Comparison of ENCODE assay signal across 28 cellular contexts in genomic region chr19:35787227-35787799, GRCh38. TPM values are rescaled to one million over a fixed set of nuclear protein-coding genes. Genes with fewer than 3 reads are reported as not detected.
DNase-seq lines count a peak whose midpoint lies in the region; TF ChIP-seq lines count a peak whose summit lies in the region.
"Had no signal": no experiment of that assay in that cellular context is flagged by ENCODE, and none has a peak within 500 bp of the region (broad histone marks: within the 10 kb centered on the region; RNA-seq: fewer than 3 reads in every experiment).

No MANE protein-coding gene starts in this region.

- no peaks in the 10 kb centered on the region for H3K79me2 ChIP-seq in hepatocyte

- no peak for TF ChIP-seq CTCF in HEK293 (tag by site-specific recombination; IDR thresholded peaks at IDR 0.05)
- TF ChIP-seq CTCF in hepatocyte (IDR thresholded peaks at IDR 0.05; ENCODE audit: poor library complexity) = no peak
- TF ChIP-seq CTCF in colonic mucosa (IDR thresholded peaks at IDR 0.05) = no peak

- H3K9me3 Mint-ChIP-seq in T-helper 2 cell treated with Interferon-gamma antibody and Interleukin-4, amounts not matched to agents 5 μg/mL and 100 μg/mL, for 36 hours = no peaks in the 10 kb centered on the region
- H3K9me3 Mint-ChIP-seq: CD14-positive monocyte; CD4-positive, CD25-positive, alpha-beta regulatory T cell; CD8-positive, alpha-beta memory T cell had no signal

- CTCF ChIA-PET in HEK293 (lab: Yijun Ruan, JAX) = interaction anchor here (0.6 to 1.1 kb wide), 2 partner anchors 14 to 718 kb away, joined by 3 read pairs; no protein-coding TSS in a partner anchor

- no peaks in the 10 kb centered on the region for H3K4me1 ChIP-seq in HEK293 (ENCODE audit: control insufficient read depth, insufficient read depth, low read length)
- H3K4me1 ChIP-seq in hepatocyte (ENCODE audit: insufficient read depth) = no peaks in the 10 kb centered on the region
- no peaks in the 10 kb centered on the region for H3K4me1 ChIP-seq in colonic mucosa
- H3K4me1 ChIP-seq: BE2C had no signal

- no peaks in the 10 kb centered on the region for H3K27me3 Mint-ChIP-seq in T-helper 2 cell treated with Interferon-gamma antibody and Interleukin-4, amounts not matched to agents 5 μg/mL and 100 μg/mL, for 36 hours (ENCODE audit: low read depth)
- H3K27me3 Mint-ChIP-seq: CD4-positive, alpha-beta memory T cell; CD4-positive, CD25-positive, alpha-beta regulatory T cell; CD8-positive, alpha-beta memory T cell had no signal

- H3K9ac ChIP-seq in colonic mucosa (ENCODE audit: low read depth in 2 of 2, low read length in 2 of 2) = no peak overlapping the region
- H3K9ac ChIP-seq: BLaER1 had no signal

- POLR2A ChIA-PET in HEK293 (lab: Yijun Ruan, JAX) = interaction anchor here (0.5 to 0.7 kb wide), 2 partner anchors 88 to 106 kb away, joined by 3 to 4 read pairs; no protein-coding TSS in a partner anchor

- H3K4me3 ChIP-seq in H7 (ENCODE audit: insufficient read depth, low read depth, low read length) = no peak overlapping the region
- H3K4me3 ChIP-seq in HEK293 (ENCODE audit: low read depth, low read length) = no peak overlapping the region
- H3K4me3 ChIP-seq in hepatocyte = no peak overlapping the region
- no peak overlapping the region for H3K4me3 ChIP-seq in colonic mucosa
- H3K4me3 ChIP-seq: BLaER1, GM12878 had no signal

- peaks cover 8% of the 10 kb centered on the region for H3K36me3 Mint-ChIP-seq in T-helper 2 cell treated with Interferon-gamma antibody and Interleukin-4, amounts not matched to agents 5 μg/mL and 100 μg/mL, for 36 hours (ENCODE audit: low read depth)

- H3K9me3 ChIP-seq in HEK293 (ENCODE audit: control insufficient read depth, insufficient read depth, low read depth, low read length) (no peaks in the 10 kb centered on the region), hepatocyte (ENCODE audit: low read depth) (no peaks in the 10 kb centered on the region), colonic mucosa (no peaks in the 10 kb centered on the region)
- H3K9me3 ChIP-seq: BE2C, BLaER1 had no signal

- H3K9me2 ChIP-seq in hepatocyte (replicated peaks; ENCODE audit: insufficient read depth) = no peaks in the 10 kb centered on the region

- H3K4me2 ChIP-seq in hepatocyte = no peak overlapping the region
- H3K4me2 ChIP-seq: BLaER1 had no signal

- H3K4me3 Mint-ChIP-seq in T-helper 2 cell treated with Interferon-gamma antibody and Interleukin-4, amounts not matched to agents 5 μg/mL and 100 μg/mL, for 36 hours = no peak overlapping the region
- H3K4me3 Mint-ChIP-seq: CD14-positive monocyte; CD4-positive, alpha-beta memory T cell; CD4-positive, CD25-positive, alpha-beta regulatory T cell; CD8-positive, alpha-beta memory T cell had no signal

- H3K27ac ChIP-seq in HEK293 (ENCODE audit: extremely low read depth, low read depth, low read length) (no peak overlapping the region), hepatocyte (no peak overlapping the region), colonic mucosa (no peak overlapping the region)
- H3K27ac ChIP-seq: BLaER1 had no signal

- H2AFZ ChIP-seq in hepatocyte = no peak overlapping the region

- H3K27me3 ChIP-seq in H7 (ENCODE audit: control insufficient read depth, insufficient read depth, low read length) (peaks cover 1% of the 10 kb centered on the region; the same call in 1 of the 2 replicates), hepatocyte (no peaks in the 10 kb centered on the region), colonic mucosa (no peaks in the 10 kb centered on the region)
- H3K27me3 ChIP-seq: BE2C, BLaER1 had no signal

- peaks cover 1% of the 10 kb centered on the region for H3K4me1 Mint-ChIP-seq in T-helper 2 cell treated with Interferon-gamma antibody and Interleukin-4, amounts not matched to agents 5 μg/mL and 100 μg/mL, for 36 hours (ENCODE audit: low read depth)
- H3K4me1 Mint-ChIP-seq: CD14-positive monocyte had no signal

- WGBS in hepatocyte (ENCODE audit: low lambda C conversion rate, missing lambda C conversion rate) = 96% methylated on average over 9 of the region's 15 CpGs

- intact Hi-C loops in colonic mucosa (cut with DNase I) = no loop called here

- H3K27ac Mint-ChIP-seq in T-helper 2 cell treated with Interferon-gamma antibody and Interleukin-4, amounts not matched to agents 5 μg/mL and 100 μg/mL, for 36 hours = no peak overlapping the region
- H3K27ac Mint-ChIP-seq: CD14-positive monocyte; CD4-positive, alpha-beta memory T cell; CD4-positive, CD25-positive, alpha-beta regulatory T cell; CD8-positive, alpha-beta memory T cell had no signal

- H4K20me1 ChIP-seq in hepatocyte (ENCODE audit: insufficient read depth, poor library complexity, severe bottlenecking) = no peaks in the 10 kb centered on the region

- H3K36me3 ChIP-seq in H7 (replicated peaks; ENCODE audit: control insufficient read depth, insufficient read depth, low read length) (no peaks in the 10 kb centered on the region), HEK293 (ENCODE audit: control insufficient read depth in 2 of 2, insufficient read depth in 1 of 2, low read length in 2 of 2) (peaks cover 12 to 13% of the 10 kb centered on the region in 2 experiments), hepatocyte (replicated peaks; ENCODE audit: insufficient read depth, low read depth) (no peaks in the 10 kb centered on the region), colonic mucosa (no peaks in the 10 kb centered on the region)

- DNase-seq in H7 (peak; percentile 53), hepatocyte (ENCODE audit: low spot score) (peak; percentile 4), colonic mucosa (no peak), globus pallidus (ENCODE audit: low spot score) (no peak)
- DNase-seq in T-helper 2 cell treated with Interferon-gamma antibody and Interleukin-4, amounts not matched to agents 5 μg/mL and 100 μg/mL, for 36 hours (ENCODE audit: low spot score) = no peak
- DNase-seq: 8988T; ACHN; BE2C; C1 segment of cervical spinal cord; CD4-positive, alpha-beta memory T cell; CD4-positive, CD25-positive, alpha-beta regulatory T cell; CD8-positive, alpha-beta memory T cell; COR-L47; DMS 273 treated with DMSO at 0.1 percent for 48 hours; DMS153; DMS53; DMS79; DND-41; EL; GDM1 had no signal

TF ChIP-seq in HEK293, 187 proteins besides CTCF, POLR2A, EP300 and RAD21 (continues in another document):
- TF ChIP-seq ZIC2 (tag by site-specific recombination; IDR thresholded peaks at IDR 0.05) = peak; percentile 39; the same call in 1 of the 2 replicates
- no peak for TF ChIP-seq REST (tag by site-specific recombination; IDR thresholded peaks at IDR 0.05)

RNA-seq across cellular contexts. Expression of gene ARHGAP33, which starts 11.9 kb away (rescaled TPM):
- total RNA-seq in H7 (2014; rRNA removed; shearing (Covaris generic)) = 3.7 and 6.4 TPM in 2 replicates
- total RNA-seq in hepatocyte (0.84 and 6.7 TPM in 2 replicates), colonic mucosa (10 to 100 TPM in 1 of 2 donors, 1 to 10 TPM in 1; 6.0 to 25.0 TPM)
- polyA plus RNA-seq in hepatocyte = 7.9 and 11.4 TPM in 2 replicates
- polyA plus RNA-seq: CD14-positive monocyte had no signal

RNA-seq across cellular contexts. Expression of gene PRODH2, which starts 25.3 kb away (rescaled TPM):
- total RNA-seq in H7 (2014; rRNA removed; shearing (Covaris generic)) = not detected in 2 replicates
- total RNA-seq in hepatocyte = 5.1 and 6.8 TPM in 2 replicates
- polyA plus RNA-seq in hepatocyte = 7.1 and 13.9 TPM in 2 replicates
- total RNA-seq in colonic mucosa = not detected
- total RNA-seq: A673; CD4-positive, alpha-beta memory T cell; CD4-positive, CD25-positive, alpha-beta regulatory T cell; CD8-positive, alpha-beta memory T cell; Daoy; G401; GM12878 had no signal
- polyA plus RNA-seq: AG04450; CD14-positive monocyte; CD4-positive, alpha-beta memory T cell; CD4-positive, CD25-positive, alpha-beta regulatory T cell; CD8-positive, alpha-beta memory T cell had no signal

RNA-seq across cellular contexts. Expression of gene PROSER3, which starts 29.3 kb away (rescaled TPM):
- 6.8 and 14.0 TPM in 2 replicates for total RNA-seq in H7 (2014; rRNA removed; shearing (Covaris generic))
- total RNA-seq in hepatocyte (3.7 and 12.2 TPM in 2 replicates), colonic mucosa (10 to 100 TPM; 17.1 to 26.9 TPM)
- polyA plus RNA-seq in hepatocyte = 26.5 and 30.7 TPM in 2 replicates

RNA-seq across cellular contexts. Expression of gene HSPB6, which starts 30.5 kb away (rescaled TPM):
- 0.48 and 1.4 TPM in 2 replicates for total RNA-seq in H7 (2014; rRNA removed; shearing (Covaris generic))
- 7.1 and 14.2 TPM in 2 replicates for total RNA-seq in hepatocyte
- 235 and 240 TPM in 2 replicates for polyA plus RNA-seq in hepatocyte
- 10 to 100 TPM in 1 of 2 donors, 1 to 10 TPM in 1; 6.3 to 23.6 TPM for total RNA-seq in colonic mucosa
- total RNA-seq: A673; CD4-positive, alpha-beta memory T cell; CD4-positive, CD25-positive, alpha-beta regulatory T cell; CD8-positive, alpha-beta memory T cell; G401 had no signal
- polyA plus RNA-seq: CD14-positive monocyte; CD4-positive, alpha-beta memory T cell; CD4-positive, CD25-positive, alpha-beta regulatory T cell; CD8-positive, alpha-beta memory T cell had no signal

RNA-seq across cellular contexts. Expression of gene LIN37, which starts 38.9 kb away (rescaled TPM):
- 5.0 and 17.2 TPM in 2 replicates for total RNA-seq in H7 (2014; rRNA removed; shearing (Covaris generic))
- total RNA-seq in hepatocyte (7.9 and 12.0 TPM in 2 replicates), colonic mucosa (1 to 10 TPM; 5.1 to 7.5 TPM)
- polyA plus RNA-seq in hepatocyte = 13.6 and 17.6 TPM in 2 replicates

Comparison
In these comparisons a context has a peak if more than half of its experiments do, and no peak if none do; other contexts are left out.
1. DNase-seq: peak in H7 (single experiment) and hepatocyte (single experiment); none in colonic mucosa (single experiment), globus pallidus (single experiment) and T-helper 2 cell treated with Interferon-gamma antibody and Interleukin-4, amounts not matched to agents 5 μg/mL and 100 μg/mL, for 36 hours (single experiment).